In the genomic region with DNA sequence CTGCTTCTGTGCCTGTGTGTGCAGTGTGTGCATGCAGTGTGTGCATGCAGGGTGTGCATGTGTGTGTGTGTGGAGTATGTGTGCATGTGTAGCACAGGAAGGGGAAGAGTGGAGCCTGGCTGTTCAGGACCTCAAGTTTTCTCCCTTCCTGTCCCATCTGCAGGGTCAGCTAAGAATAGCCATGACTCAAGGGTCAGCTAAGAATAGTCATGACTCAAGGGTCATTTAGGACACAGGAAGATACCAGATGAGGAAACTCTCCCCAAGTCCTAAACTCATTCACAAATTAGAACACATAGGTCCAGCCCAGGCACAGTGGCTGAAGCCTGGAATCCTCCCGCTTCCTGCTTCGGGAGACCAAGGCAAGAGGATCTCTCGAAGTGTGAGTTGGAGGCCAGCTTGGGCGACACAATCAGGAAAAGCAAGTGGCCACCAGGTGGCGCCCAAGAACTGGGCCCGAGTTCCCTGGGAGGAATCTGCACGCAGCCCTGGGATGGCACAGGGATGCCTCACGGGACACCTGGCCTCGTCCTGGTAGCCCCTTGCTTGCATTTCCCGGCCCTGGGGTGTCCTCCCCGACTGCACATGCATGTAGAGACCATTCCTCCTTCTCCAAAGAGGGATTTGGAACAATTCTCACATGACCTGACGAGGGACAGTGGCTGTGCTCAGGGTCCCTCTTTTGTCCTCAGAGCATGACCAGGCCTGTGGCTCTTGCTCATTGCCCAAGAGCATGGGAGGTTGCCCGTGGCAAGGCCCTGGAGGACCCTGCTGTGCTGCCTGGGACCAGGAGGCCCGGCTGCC, we compare ENCODE assay signal across 8 cellular contexts. TPM values are rescaled to one million over a fixed set of nuclear protein-coding genes. Genes with fewer than 3 reads are reported as not detected.
DNase-seq lines count a peak whose midpoint lies in the region; ATAC-seq and TF ChIP-seq lines count a peak whose summit lies in the region.

No MANE protein-coding gene starts in this region.

- H2AFZ ChIP-seq in PC-9: no peak overlapping the region

- no peak overlapping the region for H3K4me3 Mint-ChIP-seq in activated T-cell treated with anti-CD3 and anti-CD28 coated beads, Interleukin-2, amount 50 U/mL, for 4 hours

- H4K20me1 ChIP-seq in PC-9 (ENCODE audit: insufficient read depth): no peaks in the 10 kb centered on the region

- no peaks in the 10 kb centered on the region for H3K9me2 ChIP-seq in PC-9 (ENCODE audit: insufficient read depth)

- CTCF ChIA-PET in PC-9 (lab: Charles Lee): interaction anchor here (0.6 to 1.2 kb wide), 4 partner anchors 10 to 90 kb away, joined by 3 to 8 read pairs (median 6); no protein-coding TSS in a partner anchor

- no TSS peak for BruUV-seq in PC-9 (replicated peaks; lab: Mats Ljungman, UMichigan)

- DNase-seq in NOMO-1 (lab: John Stamatoyannopoulos, UW; ENCODE audit: unreplicated experiment in 2 of 2) (peak; percentile 23 to 45), NOMO-1 treated with dmso at 0.1 percent for 144 hours (lab: John Stamatoyannopoulos, UW; ENCODE audit: unreplicated experiment) (no peak), PC-9 (peak; percentile 77 to 82), foreskin melanocyte (peak; percentile 40), prostate gland (ENCODE audit: low spot score) (no peak), Ammon's horn (ENCODE audit: low spot score) (no peak)
- DNase-seq in activated T-cell treated with anti-CD3 and anti-CD28 coated beads, Interleukin-2, amount 50 U/mL, for 4 hours: peak; percentile 71

- TF ChIP-seq POLR2A in prostate gland (IDR thresholded peaks at IDR 0.05): no peak

- WGBS in prostate gland: 72% methylated on average over 14 of the region's 14 CpGs

- no peaks in the 10 kb centered on the region for H3K36me3 Mint-ChIP-seq in activated T-cell treated with anti-CD3 and anti-CD28 coated beads, Interleukin-2, amount 50 U/mL, for 4 hours (ENCODE audit: insufficient read depth)

- H3K9me3 Mint-ChIP-seq in activated T-cell treated with anti-CD3 and anti-CD28 coated beads, Interleukin-2, amount 50 U/mL, for 4 hours: no peaks in the 10 kb centered on the region

- H3K27me3 Mint-ChIP-seq in activated T-cell treated with anti-CD3 and anti-CD28 coated beads, Interleukin-2, amount 50 U/mL, for 4 hours (ENCODE audit: low read depth): peaks cover 2% of the 10 kb centered on the region

- H3K4me1 Mint-ChIP-seq in activated T-cell treated with anti-CD3 and anti-CD28 coated beads, Interleukin-2, amount 50 U/mL, for 4 hours (ENCODE audit: low read depth): peaks cover 16% of the 10 kb centered on the region

- POLR2A ChIA-PET in PC-9 (lab: Charles Lee; ENCODE audit: unreplicated experiment): no interaction called here

- ATAC-seq in HG03378 (IDR thresholded peaks at IDR 0.05; ENCODE audit: unreplicated experiment): peak; percentile 67
- ATAC-seq in activated T-cell treated with anti-CD3 and anti-CD28 coated beads, Interleukin-2, amount 50 U/mL, for 4 hours: peak; percentile 66 to 69

- H3K79me2 ChIP-seq in PC-9 (ENCODE audit: low read depth): no peaks in the 10 kb centered on the region

- no peaks in the 10 kb centered on the region for H3K9me3 ChIP-seq in PC-9 (ENCODE audit: insufficient read depth, low read depth)
- no peaks in the 10 kb centered on the region for H3K9me3 ChIP-seq in prostate gland

- H3K4me2 ChIP-seq in PC-9: no peak overlapping the region

- no peak overlapping the region for H3K4me3 ChIP-seq in PC-9
- no peak overlapping the region for H3K4me3 ChIP-seq in prostate gland

- H3K36me3 ChIP-seq in PC-9 (ENCODE audit: low read depth) (no peaks in the 10 kb centered on the region), prostate gland (no peaks in the 10 kb centered on the region)

- H3K4me1 ChIP-seq in PC-9 (replicated peaks; ENCODE audit: insufficient read depth) (peaks cover 4% of the 10 kb centered on the region), prostate gland (replicated peaks) (no peaks in the 10 kb centered on the region)

- intact Hi-C loops in PC-9 (cut with micrococcal nuclease; ENCODE audit: unreplicated experiment) (no loop called here), prostate gland (cut with DNase I) (no loop called here)

- no peak overlapping the region for H3K27ac ChIP-seq in PC-9
- H3K27ac ChIP-seq in prostate gland: no peak overlapping the region

- no peaks in the 10 kb centered on the region for H3F3A ChIP-seq in PC-9 (ENCODE audit: insufficient read depth, low read depth)

- H3K27me3 ChIP-seq in PC-9 (ENCODE audit: insufficient read depth, low read depth) (no peaks in the 10 kb centered on the region), prostate gland (replicated peaks; ENCODE audit: insufficient read depth) (no peaks in the 10 kb centered on the region)

- TF ChIP-seq CTCF in PC-9 (conservative IDR thresholded peaks at IDR 0.05): peak; percentile 100
- TF ChIP-seq CTCF in prostate gland (IDR thresholded peaks at IDR 0.05): peak; percentile 45 to 68 (median 55)

RNA-seq across cellular contexts. Expression of gene VOPP1, which starts 21.4 kb away (rescaled TPM):
- total RNA-seq in PC-9 (2021) (200 and 207 TPM in 2 replicates), prostate gland (10 to 100 TPM; 29.4 to 46.6 TPM)
- 100 to 1,000 TPM in 1 of 3 donors, 10 to 100 TPM in 2; 63.6 to 103 (median 99.2) TPM for total RNA-seq in activated T-cell treated with anti-CD3 and anti-CD28 coated beads, Interleukin-2, amount 50 U/mL, for 4 hours

Comparison
In these comparisons a context has a peak if more than half of its experiments do, and no peak if none do; other contexts are left out.
1. DNase-seq: peak in NOMO-1 (2 of 2), PC-9 (2 of 2), activated T-cell treated with anti-CD3 and anti-CD28 coated beads, Interleukin-2, amount 50 U/mL, for 4 hours (single experiment) and foreskin melanocyte (single experiment); none in NOMO-1 treated with dmso at 0.1 percent for 144 hours (single experiment), prostate gland (single experiment) and Ammon's horn (single experiment).